ENCODE assay signal across 8 cellular contexts in the genomic region with DNA sequence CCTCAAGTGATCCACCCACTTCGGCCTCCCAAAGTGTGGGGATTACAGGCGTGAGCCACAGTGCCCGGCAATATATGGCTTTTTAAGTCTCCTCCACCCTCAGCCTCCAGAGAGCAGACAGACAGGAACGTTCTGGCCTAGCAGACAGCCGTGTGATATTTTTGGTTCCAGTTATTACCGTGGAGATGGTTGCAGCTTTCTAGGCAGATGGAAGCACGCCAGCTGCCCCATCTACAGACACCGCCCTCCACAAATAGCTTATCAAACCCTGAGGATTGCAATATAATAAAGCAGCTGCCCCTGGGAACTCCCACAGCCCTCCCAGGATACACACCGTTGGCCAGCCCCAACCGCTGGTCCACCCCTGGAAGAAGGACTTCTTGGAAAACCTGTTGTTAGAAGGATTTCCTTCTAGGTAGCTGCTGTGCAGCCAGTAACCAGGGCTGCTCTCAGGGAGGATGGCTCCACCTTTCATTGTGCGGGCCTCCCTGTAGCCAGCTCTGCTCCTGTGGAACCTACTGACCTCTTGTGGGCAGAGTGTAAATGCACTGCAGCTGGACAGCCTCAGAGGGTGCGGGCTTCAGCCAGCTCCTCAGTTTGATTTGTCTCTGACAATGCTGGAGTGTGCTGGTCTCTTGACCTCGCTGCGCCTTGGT. TPM values are rescaled to one million over a fixed set of nuclear protein-coding genes. Genes with fewer than 3 reads are reported as not detected.
DNase-seq lines count a peak whose midpoint lies in the region; ATAC-seq, FAIRE-seq and TF ChIP-seq lines count a peak whose summit lies in the region.

No MANE protein-coding gene starts in this region.

- peak; percentile 26 for FAIRE-seq in small intestine (lab: Jason Lieb, UNC)

- peak; percentile 59 for ATAC-seq in HG03108 (IDR thresholded peaks at IDR 0.05; ENCODE audit: unreplicated experiment)

- no peaks in the 10 kb centered on the region for H3K27me3 ChIP-seq in hepatocyte
- no peaks in the 10 kb centered on the region for H3K27me3 ChIP-seq in small intestine (ENCODE audit: control insufficient read depth in 2 of 2, insufficient read depth in 2 of 2, low read length in 2 of 2)

- H3K4me1 ChIP-seq in hepatocyte (ENCODE audit: insufficient read depth) (no peaks in the 10 kb centered on the region), small intestine (ENCODE audit: control insufficient read depth in 2 of 2, insufficient read depth in 1 of 2, low read depth in 1 of 2, low read length in 1 of 2) (no peaks in the 10 kb centered on the region)

- H3K27ac ChIP-seq in hepatocyte = no peak overlapping the region
- peak overlapping the region in 1 of 2 donors; percentile 25 for H3K27ac ChIP-seq in small intestine (ENCODE audit: low read depth in 1 of 2, low read length in 1 of 2)

- no peaks in the 10 kb centered on the region for H3K79me2 ChIP-seq in hepatocyte

- H3K9me2 ChIP-seq in hepatocyte (replicated peaks; ENCODE audit: insufficient read depth) = no peaks in the 10 kb centered on the region

- WGBS in hepatocyte (ENCODE audit: low lambda C conversion rate, missing lambda C conversion rate) = 63% methylated on average over 14 of the region's 14 CpGs
- 25 to 44% (median 44%) methylated on average over 14 of the region's 14 CpGs for WGBS in small intestine, 3 donors

- no peaks in the 10 kb centered on the region for H4K20me1 ChIP-seq in hepatocyte (ENCODE audit: insufficient read depth, poor library complexity, severe bottlenecking)

- H3K9me3 ChIP-seq in hepatocyte (ENCODE audit: low read depth) = no peaks in the 10 kb centered on the region
- no peaks in the 10 kb centered on the region for H3K9me3 ChIP-seq in small intestine (ENCODE audit: control insufficient read depth, low read depth)

- peak; percentile 68 for TF ChIP-seq CTCF in hepatocyte (IDR thresholded peaks at IDR 0.05; ENCODE audit: poor library complexity)

- H3K36me3 ChIP-seq in hepatocyte (replicated peaks; ENCODE audit: insufficient read depth, low read depth) (no peaks in the 10 kb centered on the region), small intestine (ENCODE audit: control insufficient read depth in 2 of 2, insufficient read depth in 2 of 2, low read length in 2 of 2) (no peaks in the 10 kb centered on the region)

- DNase-seq in stimulated activated CD4-positive, alpha-beta T cell treated with anti-CD3 and anti-CD28 coated beads, Interleukin-1b, Interleukin-23, amount 100 ng/mL, for 48 hours = peak; percentile 10
- no peak for DNase-seq in stimulated activated CD4-positive, alpha-beta T cell treated with anti-CD3 and anti-CD28 coated beads, Interleukin-4, amount 100 ng/mL, for 24 hours
- peak; percentile 78 for DNase-seq in NCI-H460 (ENCODE audit: extremely low read depth, low read depth)
- peak in 33 of 56 donors; percentile 0 to 43 (median 9) for DNase-seq in amygdala (lab: John Stamatoyannopoulos, UW)
- peak; percentile 80 for DNase-seq in hepatocyte (ENCODE audit: low spot score)
- peak; percentile 85 for DNase-seq in small intestine
- DNase-seq in activated T-cell treated with anti-CD3 and anti-CD28 coated beads for 4 hours = no peak

- H2AFZ ChIP-seq in hepatocyte = no peak overlapping the region

- H3K4me2 ChIP-seq in hepatocyte = no peak overlapping the region

- H3K4me3 ChIP-seq in hepatocyte = no peak overlapping the region
- no peak overlapping the region for H3K4me3 ChIP-seq in small intestine (ENCODE audit: low read depth in 1 of 2, low read length in 2 of 2)

RNA-seq across cellular contexts. Expression of a gene that starts 44.0 kb away (rescaled TPM):
- 695 and 806 TPM in 2 replicates for total RNA-seq in NCI-H460 (2014; rRNA removed; shearing (Covaris generic))
- polyA plus RNA-seq in NCI-H460 (2014; cell fraction: nucleus; rRNA removed) = 487 and 589 TPM in 2 replicates
- total RNA-seq in hepatocyte = 343 and 383 TPM in 2 replicates
- polyA plus RNA-seq in hepatocyte = 248 and 282 TPM in 2 replicates
- 1,000 to 10,000 TPM in 2 of 3 donors, 100 to 1,000 TPM in 1; 850 to 1,883 (median 1,700) TPM for polyA plus RNA-seq in small intestine

RNA-seq across cellular contexts. Expression of a gene that starts 52.9 kb away (rescaled TPM):
- 53.3 and 59.7 TPM in 2 replicates for total RNA-seq in NCI-H460 (2014; rRNA removed; shearing (Covaris generic))
- 22.1 and 35.4 TPM in 2 replicates for polyA plus RNA-seq in NCI-H460 (2014; cell fraction: nucleus; rRNA removed)
- 22.8 and 23.8 TPM in 2 replicates for total RNA-seq in hepatocyte
- polyA plus RNA-seq in hepatocyte (5.5 and 11.1 TPM in 2 replicates), small intestine (10 to 100 TPM; 14.1 to 20.8 (median 20.0) TPM)

Comparison
In these comparisons a context has a peak if more than half of its experiments do, and no peak if none do; other contexts are left out.
1. DNase-seq: peak in stimulated activated CD4-positive, alpha-beta T cell treated with anti-CD3 and anti-CD28 coated beads, Interleukin-1b, Interleukin-23, amount 100 ng/mL, for 48 hours (single experiment), NCI-H460 (single experiment), amygdala (33 of 56), hepatocyte (single experiment) and small intestine (single experiment); none in stimulated activated CD4-positive, alpha-beta T cell treated with anti-CD3 and anti-CD28 coated beads, Interleukin-4, amount 100 ng/mL, for 24 hours (single experiment) and activated T-cell treated with anti-CD3 and anti-CD28 coated beads for 4 hours (single experiment).